20 cellular contexts compared by ENCODE assay signal in the genomic region with DNA sequence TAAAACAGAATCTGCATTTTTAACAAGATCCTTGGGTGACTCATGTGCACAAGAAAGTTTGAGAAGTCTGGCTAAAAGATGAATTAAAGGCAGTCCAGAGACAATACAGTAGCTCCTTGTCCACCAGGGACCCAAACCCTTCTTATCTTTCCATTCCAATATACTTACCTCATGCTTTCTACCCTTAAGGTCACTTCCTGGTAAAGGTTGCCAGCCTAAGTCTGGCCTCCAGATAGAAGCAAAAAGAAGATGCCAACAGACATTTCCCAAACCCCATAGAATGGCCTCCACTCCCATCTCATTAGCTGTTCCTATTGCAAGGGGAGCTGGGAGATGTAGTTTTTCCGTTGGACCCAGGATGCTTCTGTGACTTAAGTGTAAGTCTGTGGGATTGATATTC.
"Had no signal": no experiment of that assay in that cellular context is flagged by ENCODE, and none has a peak within 500 bp of the region (broad histone marks: within the 10 kb centered on the region; RNA-seq: fewer than 3 reads in every experiment).

No MANE protein-coding gene starts in this region.

- H3K36me3 Mint-ChIP-seq: natural killer cell; stimulated activated memory B cell treated with anti-CD40 and anti-IgM and Interleukin-4, amounts not matched to agents 10 μg/mL and 1 μg/mL and 100 μg/mL, for 72 hours had no signal

- H3K4me3 ChIP-seq: heart right ventricle, spleen, testis had no signal

- H3K27me3 Mint-ChIP-seq: stimulated activated memory B cell treated with anti-CD40 and anti-IgM and Interleukin-4, amounts not matched to agents 10 μg/mL and 1 μg/mL and 100 μg/mL, for 72 hours had no signal

- H3K27ac Mint-ChIP-seq: activated CD8-positive, alpha-beta T cell treated with anti-CD3 and anti-CD28 coated beads, Interleukin-2, amount 10 ng/mL, durations not matched to agents 7 days and 5 days; activated T-cell treated with anti-CD3 and anti-CD28 coated beads, Interleukin-2, amount 50 U/mL, for 24 hours; natural killer cell; stimulated activated memory B cell treated with anti-CD40 and anti-IgM and Interleukin-4, amounts not matched to agents 10 μg/mL and 1 μg/mL and 100 μg/mL, for 72 hours had no signal

- H3K4me3 Mint-ChIP-seq: activated CD8-positive, alpha-beta T cell treated with anti-CD3 and anti-CD28 coated beads, Interleukin-2, amount 10 ng/mL, durations not matched to agents 7 days and 5 days; activated T-cell treated with anti-CD3 and anti-CD28 coated beads, Interleukin-2, amount 50 U/mL, for 24 hours; natural killer cell; stimulated activated memory B cell treated with anti-CD40 and anti-IgM and Interleukin-4, amounts not matched to agents 10 μg/mL and 1 μg/mL and 100 μg/mL, for 72 hours had no signal

- DNase-seq: activated CD4-positive, alpha-beta T cell treated with anti-CD3 and anti-CD28 coated beads for 48 hours; activated CD4-positive, CD25-positive, alpha-beta regulatory T cell; activated CD8-positive, alpha-beta T cell treated with anti-CD3 and anti-CD28 coated beads, Interleukin-2, amount 10 ng/mL, durations not matched to agents 7 days and 5 days; activated effector memory CD4-positive, alpha-beta T cell treated with Interleukin-2 at 50 U/mL for 16 hours; activated naive CD4-positive, alpha-beta T cell treated with anti-CD3 and anti-CD28 coated beads, Interleukin-2, amount 50 U/mL, for 16 hours; activated T-cell treated with anti-CD3 and anti-CD28 coated beads, Interleukin-2, amount 50 U/mL, for 24 hours; aorta; brain microvascular endothelial cell; cortex of kidney; heart right ventricle; left cardiac atrium; natural killer cell; spleen; stimulated activated CD4-positive, alpha-beta T cell treated with anti-CD3 and anti-CD28 coated beads, Interleukin-4, amount 100 ng/mL, for 4 hours; T-helper 1 cell; T-helper 9 cell; testis had no signal

- H3K27me3 ChIP-seq: brain microvascular endothelial cell, spleen, testis had no signal

- ATAC-seq: activated CD8-positive, alpha-beta T cell treated with anti-CD3 and anti-CD28 coated beads, Interleukin-2, amount 10 ng/mL, durations not matched to agents 7 days and 5 days; heart right ventricle; left cardiac atrium; natural killer cell; sciatic nerve; stimulated activated memory B cell treated with anti-CD40 and anti-IgM and Interleukin-4, amounts not matched to agents 10 μg/mL and 1 μg/mL and 100 μg/mL, for 72 hours had no signal

- H3K4me1 ChIP-seq: heart right ventricle, spleen, testis had no signal

- H3K4me1 Mint-ChIP-seq: natural killer cell; stimulated activated memory B cell treated with anti-CD40 and anti-IgM and Interleukin-4, amounts not matched to agents 10 μg/mL and 1 μg/mL and 100 μg/mL, for 72 hours had no signal

- H3K36me3 ChIP-seq: brain microvascular endothelial cell, heart right ventricle, neutrophil, spleen had no signal

- H3K27ac ChIP-seq: brain microvascular endothelial cell, heart right ventricle, neutrophil, spleen, testis had no signal

- H3K9me3 Mint-ChIP-seq: activated T-cell treated with anti-CD3 and anti-CD28 coated beads, Interleukin-2, amount 50 U/mL, for 24 hours; natural killer cell; stimulated activated memory B cell treated with anti-CD40 and anti-IgM and Interleukin-4, amounts not matched to agents 10 μg/mL and 1 μg/mL and 100 μg/mL, for 72 hours had no signal

- H3K9me3 ChIP-seq: heart right ventricle, neutrophil, spleen, testis had no signal
